Comparison of ENCODE assay signal across 10 cellular contexts in the genomic region with DNA sequence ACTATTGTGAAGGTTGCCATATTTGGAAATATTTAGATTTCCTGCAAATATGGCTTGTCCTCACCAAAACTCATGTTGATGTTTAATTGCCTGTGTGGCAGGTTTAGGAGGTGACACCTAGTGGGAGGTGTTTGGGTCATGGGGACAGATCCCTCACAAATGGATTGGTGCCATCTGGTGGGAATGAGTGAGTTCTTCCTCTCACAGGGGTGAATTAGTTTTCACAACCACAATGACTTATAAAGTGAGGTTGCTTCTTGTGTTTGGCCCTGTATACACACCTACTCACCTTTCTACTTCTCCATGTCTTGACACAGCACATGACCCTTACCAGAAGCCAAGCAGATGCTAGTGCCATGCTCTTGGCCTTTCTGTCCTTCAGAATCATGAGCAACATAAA. TPM values are rescaled to one million over a fixed set of nuclear protein-coding genes. Genes with fewer than 3 reads are reported as not detected.
DNase-seq lines count a peak whose midpoint lies in the region; ATAC-seq and TF ChIP-seq lines count a peak whose summit lies in the region.
"Had no signal": no experiment of that assay in that cellular context is flagged by ENCODE, and none has a peak within 500 bp of the region (broad histone marks: within the 10 kb centered on the region; RNA-seq: fewer than 3 reads in every experiment).

No MANE protein-coding gene starts in this region.

- no peaks in the 10 kb centered on the region for H3K9me3 ChIP-seq in PC-3 (ENCODE audit: low read length)

- peak; percentile 48 for ATAC-seq in HG02678 (IDR thresholded peaks at IDR 0.05; ENCODE audit: unreplicated experiment)
- ATAC-seq in PC-3, result no peak; the same call in 1 of the 2 replicates
- ATAC-seq in HG02981 (IDR thresholded peaks at IDR 0.05; ENCODE audit: unreplicated experiment), result no peak

- no peaks in the 10 kb centered on the region for H3K9me3 Mint-ChIP-seq in T-helper 2 cell treated with Interferon-gamma antibody and Interleukin-4, amounts not matched to agents 5 μg/mL and 100 μg/mL, for 36 hours

- H4K20me1 ChIP-seq in PC-3 (ENCODE audit: low read length), result no peaks in the 10 kb centered on the region

- no peaks in the 10 kb centered on the region for H3K4me1 ChIP-seq in PC-3 (ENCODE audit: insufficient read depth, low read length)

- H3K4me3 ChIP-seq in PC-3 (ENCODE audit: low read length), result no peak overlapping the region

- BruUV-seq in PC-3 (replicated peaks; lab: Mats Ljungman, UMichigan), result no TSS peak

- no peaks in the 10 kb centered on the region for H3K9me2 ChIP-seq in PC-3 (replicated peaks; ENCODE audit: low read length)

- peak; percentile 9 for DNase-seq in stimulated activated CD4-positive, alpha-beta T cell treated with anti-CD3 and anti-CD28 coated beads, Interleukin-15, amount 100 ng/mL, for 24 hours
- no peak for DNase-seq in stimulated activated CD4-positive, alpha-beta T cell treated with anti-CD3 and anti-CD28 coated beads, Interleukin-2, amount 100 ng/mL, for 48 hours
- DNase-seq in PC-3 (peak; percentile 41), GOT3 (lab: John Stamatoyannopoulos, UW) (no peak)
- DNase-seq in T-helper 2 cell treated with Interferon-gamma antibody and Interleukin-4, amounts not matched to agents 5 μg/mL and 100 μg/mL, for 36 hours (ENCODE audit: low spot score), result no peak
- no peak for DNase-seq in activated CD8-positive, alpha-beta memory T cell treated with anti-CD3 and anti-CD28 coated beads, Interleukin-2, amount 50 U/mL, for 48 hours
- DNase-seq: DMS79, hippocampal formation had no signal

- no peak overlapping the region for H3K4me2 ChIP-seq in PC-3 (ENCODE audit: low read length)

- TF ChIP-seq CTCF in PC-3 (conservative IDR thresholded peaks at IDR 0.05; ENCODE audit: low read depth, low read length), result peak; percentile 44

- no peaks in the 10 kb centered on the region for H3K27me3 ChIP-seq in PC-3 (ENCODE audit: low read length)

- no peak overlapping the region for H3K27ac Mint-ChIP-seq in T-helper 2 cell treated with Interferon-gamma antibody and Interleukin-4, amounts not matched to agents 5 μg/mL and 100 μg/mL, for 36 hours

- H3K9ac ChIP-seq in PC-3 (ENCODE audit: low read length), result no peak overlapping the region

- no peaks in the 10 kb centered on the region for H3K36me3 ChIP-seq in PC-3 (ENCODE audit: low read depth, low read length)

- H3K27ac ChIP-seq in PC-3 (ENCODE audit: low read length), result no peak overlapping the region

- H3K4me1 Mint-ChIP-seq in T-helper 2 cell treated with Interferon-gamma antibody and Interleukin-4, amounts not matched to agents 5 μg/mL and 100 μg/mL, for 36 hours (ENCODE audit: low read depth), result no peaks in the 10 kb centered on the region

- no peaks in the 10 kb centered on the region for H3F3A ChIP-seq in PC-3 (ENCODE audit: low read length, unreplicated experiment)

- CTCF ChIA-PET in PC-3 (lab: Charles Lee), result no interaction called here

- H3K79me2 ChIP-seq in PC-3 (ENCODE audit: low read length), result no peaks in the 10 kb centered on the region

- no peak overlapping the region for H3K4me3 Mint-ChIP-seq in T-helper 2 cell treated with Interferon-gamma antibody and Interleukin-4, amounts not matched to agents 5 μg/mL and 100 μg/mL, for 36 hours

- POLR2A ChIA-PET in PC-3 (lab: Charles Lee; ENCODE audit: unreplicated experiment), result no interaction called here

- no peaks in the 10 kb centered on the region for H3K36me3 Mint-ChIP-seq in T-helper 2 cell treated with Interferon-gamma antibody and Interleukin-4, amounts not matched to agents 5 μg/mL and 100 μg/mL, for 36 hours (ENCODE audit: low read depth)

- intact Hi-C loops in PC-3 (cut with micrococcal nuclease), result no loop called here

- peaks cover 2% of the 10 kb centered on the region for H3K27me3 Mint-ChIP-seq in T-helper 2 cell treated with Interferon-gamma antibody and Interleukin-4, amounts not matched to agents 5 μg/mL and 100 μg/mL, for 36 hours (ENCODE audit: low read depth)

- H2AFZ ChIP-seq in PC-3 (ENCODE audit: low read length), result no peak overlapping the region

RNA-seq across cellular contexts. Expression of a gene that starts 41.1 kb away (rescaled TPM):
- total RNA-seq in PC-3 (2014; rRNA removed), result 24.3 and 27.3 TPM in 2 replicates

Comparison
In these comparisons a context has a peak if more than half of its experiments do, and no peak if none do; other contexts are left out.
1. DNase-seq: peak in stimulated activated CD4-positive, alpha-beta T cell treated with anti-CD3 and anti-CD28 coated beads, Interleukin-15, amount 100 ng/mL, for 24 hours (single experiment) and PC-3 (single experiment); none in stimulated activated CD4-positive, alpha-beta T cell treated with anti-CD3 and anti-CD28 coated beads, Interleukin-2, amount 100 ng/mL, for 48 hours (0 of 2), T-helper 2 cell treated with Interferon-gamma antibody and Interleukin-4, amounts not matched to agents 5 μg/mL and 100 μg/mL, for 36 hours (single experiment), activated CD8-positive, alpha-beta memory T cell treated with anti-CD3 and anti-CD28 coated beads, Interleukin-2, amount 50 U/mL, for 48 hours (single experiment) and GOT3 (single experiment).